ENCODE assay signal across 1 cellular context in genomic region chr4:1572964-1573720, GRCh38.
TF ChIP-seq lines count a peak whose summit lies in the region.

No MANE protein-coding gene starts in this region.

TF ChIP-seq in HEK293, 187 proteins besides CTCF, POLR2A, EP300 and RAD21 (continued from another document):
- TF ChIP-seq ZSCAN18 (tag by site-specific recombination; IDR thresholded peaks at IDR 0.05), result no peak
- TF ChIP-seq ZNF785 (tag by site-specific recombination; IDR thresholded peaks at IDR 0.05), result no peak
- TF ChIP-seq ZNF529 (tag by site-specific recombination; IDR thresholded peaks at IDR 0.05; ENCODE audit: insufficient replicate concordance), result no peak
- TF ChIP-seq PRDM1 (tag by site-specific recombination; IDR thresholded peaks at IDR 0.05), result peak; percentile 100
- TF ChIP-seq ZFP41 (tag by site-specific recombination; IDR thresholded peaks at IDR 0.05; ENCODE audit: borderline replicate concordance), result no peak
- TF ChIP-seq ZNF433 (tag by site-specific recombination; IDR thresholded peaks at IDR 0.05; ENCODE audit: low read depth), result no peak
- TF ChIP-seq ZFHX2 (tag by site-specific recombination; conservative IDR thresholded peaks at IDR 0.05), result peak; percentile 73
- no peak for TF ChIP-seq ZNF623 (tag by site-specific recombination; IDR thresholded peaks at IDR 0.05)
- TF ChIP-seq ZBTB7A (tag by site-specific recombination; IDR thresholded peaks at IDR 0.05; ENCODE audit: low read depth), result no peak
- no peak; the same call in 1 of the 2 replicates for TF ChIP-seq ZBTB20 (tag by site-specific recombination; IDR thresholded peaks at IDR 0.05)
- TF ChIP-seq ZNF677 (tag by site-specific recombination; IDR thresholded peaks at IDR 0.05), result no peak
- TF ChIP-seq ZNF518A (tag by site-specific recombination; conservative IDR thresholded peaks at IDR 0.05; ENCODE audit: low read depth), result no peak
- TF ChIP-seq ZNF266 (tag by site-specific recombination; IDR thresholded peaks at IDR 0.05; ENCODE audit: low read depth), result no peak
- 0 out of 2 replicates have a peak, but pooled peaks have one; percentile 55 for TF ChIP-seq ZNF398 (tag by site-specific recombination; IDR thresholded peaks at IDR 0.05)
- no peak for TF ChIP-seq ZNF530 (tag by site-specific recombination; IDR thresholded peaks at IDR 0.05; ENCODE audit: low read depth)
TF ChIP-seq in HEK293: peak in this region for 15.
